In genomic region chr1:107272321-107272720, GRCh38 we compare ENCODE assay signal across 25 cellular contexts.
"Had no signal": no experiment of that assay in that cellular context is flagged by ENCODE, and none has a peak within 500 bp of the region (broad histone marks: within the 10 kb centered on the region; RNA-seq: fewer than 3 reads in every experiment).

No MANE protein-coding gene starts in this region.

- H3K27me3 Mint-ChIP-seq: memory B cell; progenitor cell of endocrine pancreas; stimulated activated naive B cell treated with anti-CD40 and anti-IgM and Interleukin-4, amounts not matched to agents 10 μg/mL and 1 μg/mL and 100 μg/mL, for 72 hours; type B pancreatic cell had no signal

- ATAC-seq: mucosa of descending colon; naive thymus-derived CD4-positive, alpha-beta T cell; natural killer cell treated with Interleukin-12 subunit alpha and Interleukin-12 subunit beta and Interleukin-15 and Interleukin-18, amount 100 ng/mL, for 72 hours; right cardiac atrium; sciatic nerve; stimulated activated naive B cell treated with anti-CD40 and anti-IgM and Interleukin-4, amounts not matched to agents 10 μg/mL and 1 μg/mL and 100 μg/mL, for 72 hours; stimulated activated naive CD8-positive, alpha-beta T cell treated with anti-CD3 and anti-CD28 coated beads, Interleukin-15, Interleukin-2, amounts not matched to agents 100 U/mL and 50 U/mL, for 24 hours had no signal

- DNase-seq: islet precursor cell; left ventricle myocardium inferior; midbrain; mucosa of descending colon; naive thymus-derived CD4-positive, alpha-beta T cell; ovary; retina; right cardiac atrium; stimulated activated CD4-positive, alpha-beta T cell treated with anti-CD3 and anti-CD28 coated beads, Interleukin-12 subunit alpha, Interleukin-12 subunit beta, amount 100 ng/mL, for 4 hours; stimulated activated CD4-positive, alpha-beta T cell treated with anti-CD3 and anti-CD28 coated beads, Interleukin-15, amount 100 ng/mL, for 24 hours; stimulated activated CD4-positive, alpha-beta T cell treated with anti-CD3 and anti-CD28 coated beads, Interleukin-2, amount 100 ng/mL, for 24 hours; stimulated activated CD4-positive, alpha-beta T cell treated with anti-CD3 and anti-CD28 coated beads, Interleukin-4, amount 100 ng/mL, for 1 hour; stimulated activated naive B cell treated with anti-CD40 and anti-IgM and Interleukin-4, amounts not matched to agents 10 μg/mL and 1 μg/mL and 100 μg/mL, for 72 hours; stimulated activated naive CD8-positive, alpha-beta T cell treated with anti-CD3 and anti-CD28 coated beads, Interleukin-15, Interleukin-2, amounts not matched to agents 100 U/mL and 50 U/mL, for 24 hours; stomach; testis; thyroid gland; uterus had no signal

- H3K36me3 Mint-ChIP-seq: memory B cell; naive thymus-derived CD4-positive, alpha-beta T cell; natural killer cell treated with Interleukin-12 subunit alpha and Interleukin-12 subunit beta and Interleukin-15 and Interleukin-18, amount 100 ng/mL, for 72 hours; stimulated activated naive B cell treated with anti-CD40 and anti-IgM and Interleukin-4, amounts not matched to agents 10 μg/mL and 1 μg/mL and 100 μg/mL, for 72 hours; type B pancreatic cell had no signal

- H3K4me3 Mint-ChIP-seq: naive thymus-derived CD4-positive, alpha-beta T cell; natural killer cell treated with Interleukin-12 subunit alpha and Interleukin-12 subunit beta and Interleukin-15 and Interleukin-18, amount 100 ng/mL, for 72 hours; stimulated activated naive B cell treated with anti-CD40 and anti-IgM and Interleukin-4, amounts not matched to agents 10 μg/mL and 1 μg/mL and 100 μg/mL, for 72 hours; type B pancreatic cell had no signal

- H3K4me3 ChIP-seq: left ventricle myocardium inferior, lung, mucosa of descending colon, ovary, skin epidermis, stomach, testis, thyroid gland, uterus had no signal

- H3K9me3 Mint-ChIP-seq: memory B cell; naive thymus-derived CD4-positive, alpha-beta T cell; natural killer cell treated with Interleukin-12 subunit alpha and Interleukin-12 subunit beta and Interleukin-15 and Interleukin-18, amount 100 ng/mL, for 72 hours; stimulated activated naive B cell treated with anti-CD40 and anti-IgM and Interleukin-4, amounts not matched to agents 10 μg/mL and 1 μg/mL and 100 μg/mL, for 72 hours; type B pancreatic cell had no signal

- H3K27ac Mint-ChIP-seq: naive thymus-derived CD4-positive, alpha-beta T cell; natural killer cell treated with Interleukin-12 subunit alpha and Interleukin-12 subunit beta and Interleukin-15 and Interleukin-18, amount 100 ng/mL, for 72 hours; progenitor cell of endocrine pancreas; stimulated activated naive B cell treated with anti-CD40 and anti-IgM and Interleukin-4, amounts not matched to agents 10 μg/mL and 1 μg/mL and 100 μg/mL, for 72 hours; type B pancreatic cell had no signal
